20 cellular contexts compared by ENCODE assay signal in genomic region chr5:83899351-83899970, GRCh38.
"Had no signal": no experiment of that assay in that cellular context is flagged by ENCODE, and none has a peak within 500 bp of the region (broad histone marks: within the 10 kb centered on the region; RNA-seq: fewer than 3 reads in every experiment).

No MANE protein-coding gene starts in this region.

- H3K27ac ChIP-seq: ascending aorta, esophagus muscularis mucosa, right atrium auricular region, suprapubic skin, upper lobe of right lung had no signal

- ATAC-seq: left ventricle myocardium superior, natural killer cell, upper lobe of right lung had no signal

- H3K36me3 Mint-ChIP-seq: activated naive CD8-positive, alpha-beta T cell treated with anti-CD3 and anti-CD28 coated beads for 36 hours; memory B cell; natural killer cell had no signal

- H3K4me1 Mint-ChIP-seq: activated naive CD8-positive, alpha-beta T cell treated with anti-CD3 and anti-CD28 coated beads for 36 hours; memory B cell; natural killer cell had no signal

- H3K27me3 ChIP-seq: ascending aorta, esophagus muscularis mucosa, right atrium auricular region, suprapubic skin, upper lobe of right lung had no signal

- H3K36me3 ChIP-seq: ascending aorta, esophagus muscularis mucosa, right atrium auricular region, suprapubic skin, upper lobe of right lung had no signal

- H3K4me3 ChIP-seq: ascending aorta, esophagus muscularis mucosa, right atrium auricular region, suprapubic skin, upper lobe of right lung had no signal

- H3K27me3 Mint-ChIP-seq: activated naive CD8-positive, alpha-beta T cell treated with anti-CD3 and anti-CD28 coated beads for 36 hours; memory B cell; progenitor cell of endocrine pancreas; stimulated activated naive CD8-positive, alpha-beta T cell treated with anti-CD3 and anti-CD28 coated beads, Interleukin-15, Interleukin-2, amounts not matched to agents 100 ng/mL and 50 ng/mL, for 24 hours had no signal

- H3K4me3 Mint-ChIP-seq: activated naive CD8-positive, alpha-beta T cell treated with anti-CD3 and anti-CD28 coated beads for 36 hours; memory B cell; natural killer cell; stimulated activated naive CD8-positive, alpha-beta T cell treated with anti-CD3 and anti-CD28 coated beads, Interleukin-15, Interleukin-2, amounts not matched to agents 100 ng/mL and 50 ng/mL, for 24 hours; T-helper 2 cell treated with Interferon-gamma antibody and Interleukin-4, amounts not matched to agents 5 μg/mL and 100 μg/mL, for 36 hours had no signal

- H3K9me3 ChIP-seq: ascending aorta, esophagus muscularis mucosa, right atrium auricular region, suprapubic skin, upper lobe of right lung had no signal

- H3K27ac Mint-ChIP-seq: activated naive CD8-positive, alpha-beta T cell treated with anti-CD3 and anti-CD28 coated beads for 36 hours; memory B cell; natural killer cell; progenitor cell of endocrine pancreas; stimulated activated naive CD8-positive, alpha-beta T cell treated with anti-CD3 and anti-CD28 coated beads, Interleukin-15, Interleukin-2, amounts not matched to agents 100 ng/mL and 50 ng/mL, for 24 hours; T-helper 2 cell treated with Interferon-gamma antibody and Interleukin-4, amounts not matched to agents 5 μg/mL and 100 μg/mL, for 36 hours had no signal

- H3K4me1 ChIP-seq: ascending aorta, right atrium auricular region, suprapubic skin, upper lobe of right lung had no signal

- H3K9me3 Mint-ChIP-seq: memory B cell; stimulated activated naive CD8-positive, alpha-beta T cell treated with anti-CD3 and anti-CD28 coated beads, Interleukin-15, Interleukin-2, amounts not matched to agents 100 ng/mL and 50 ng/mL, for 24 hours; T-helper 2 cell treated with Interferon-gamma antibody and Interleukin-4, amounts not matched to agents 5 μg/mL and 100 μg/mL, for 36 hours had no signal

- DNase-seq: activated CD4-positive, alpha-beta T cell treated with anti-CD3 and anti-CD28 coated beads, Interleukin-2, amount 50 U/mL, for 1 hour; activated CD8-positive, alpha-beta memory T cell treated with anti-CD3 and anti-CD28 coated beads for 24 hours; activated gamma-delta T cell treated with Interleukin-2 at 50 U/mL for 16 hours; activated naive CD8-positive, alpha-beta T cell treated with anti-CD3 and anti-CD28 coated beads for 36 hours; cortex of kidney; effector CD4-positive, alpha-beta T cell; foreskin fibroblast; kidney glomerular epithelial cell; left ventricle myocardium superior; natural killer cell; SW 1271; upper lobe of right lung had no signal
